In the genomic region with DNA sequence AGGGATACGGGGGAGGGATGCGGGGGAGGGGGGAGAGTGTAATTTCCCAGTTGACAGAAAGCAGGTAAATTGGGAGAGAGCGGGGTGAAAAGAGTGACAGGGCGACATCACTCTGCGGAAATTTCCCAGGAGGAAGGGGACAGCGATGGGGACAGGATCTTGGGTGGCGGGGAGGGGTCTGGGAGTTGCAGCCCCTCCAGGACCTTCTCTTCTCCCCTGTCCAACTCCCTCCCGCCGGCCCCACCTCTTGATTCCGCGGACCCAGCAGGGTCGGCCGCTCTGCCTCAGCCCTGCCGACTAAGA, we compare ENCODE assay signal across 8 cellular contexts.
A peak's percentile ranks its signal among the peaks of the same experiment; 100 is the strongest.
DNase-seq lines count a peak whose midpoint lies in the region; TF ChIP-seq lines count a peak whose summit lies in the region.

No MANE protein-coding gene starts in this region.

- H3K27ac ChIP-seq in ectodermal cell (ENCODE audit: insufficient read depth, low read depth, low read length, poor library complexity, severe bottlenecking) (no peak overlapping the region), neural cell (ENCODE audit: low read length) (no peak overlapping the region)

- no peak for TF ChIP-seq CTCF in BE2C (IDR thresholded peaks at IDR 0.05; ENCODE audit: low read depth, low read length)
- no peak for TF ChIP-seq CTCF in LNCaP clone FGC (IDR thresholded peaks at IDR 0.05; ENCODE audit: control insufficient read depth, extremely low read depth, insufficient read depth)
- TF ChIP-seq CTCF in neural cell (IDR thresholded peaks at IDR 0.05; ENCODE audit: poor library complexity, severe bottlenecking) = no peak

- TF ChIP-seq EP300 in neural cell (conservative IDR thresholded peaks at IDR 0.05; ENCODE audit: poor library complexity, severe bottlenecking) = no peak

- WGBS in ectodermal cell, 2 experiments = 0 to 1% methylated on average over 14 of the region's 14 CpGs

- H3K27me3 ChIP-seq in BE2C (peaks cover 49% of the 10 kb centered on the region), ectodermal cell (ENCODE audit: control insufficient read depth, insufficient read depth, low read length, poor library complexity, severe bottlenecking) (peaks cover 61% of the 10 kb centered on the region), neural cell (ENCODE audit: insufficient read depth, low read depth, low read length) (peaks cover 38% of the 10 kb centered on the region)

- H3K9me2 ChIP-seq in neural cell (ENCODE audit: insufficient read depth, low read length) = no peaks in the 10 kb centered on the region

- H3K4me3 ChIP-seq in BE2C (ENCODE audit: low read depth, low read length) (peak overlapping the region; percentile 23; the same call in 1 of the 2 replicates), LNCaP clone FGC (ENCODE audit: low read depth, low read length) (peak overlapping the region; percentile 62), ectodermal cell (ENCODE audit: insufficient read depth, low read depth, low read length) (peak overlapping the region; percentile 54), neural cell (ENCODE audit: low read length) (peak overlapping the region; percentile 75)

- H4K20me1 ChIP-seq in neural cell (ENCODE audit: insufficient read depth) = no peaks in the 10 kb centered on the region

- no peaks in the 10 kb centered on the region for H3K36me3 ChIP-seq in BE2C
- no peaks in the 10 kb centered on the region for H3K36me3 ChIP-seq in ectodermal cell (ENCODE audit: control insufficient read depth, insufficient read depth, low read length)
- H3K36me3 ChIP-seq in neural cell (ENCODE audit: insufficient read depth, low read length) = no peaks in the 10 kb centered on the region

- no peak overlapping the region for H2AFZ ChIP-seq in neural cell (ENCODE audit: low read depth, low read length)

- peak overlapping the region; percentile 59 for H3K4me2 ChIP-seq in neural cell (ENCODE audit: low read length)

- no peaks in the 10 kb centered on the region for H3K9me3 ChIP-seq in BE2C
- no peaks in the 10 kb centered on the region for H3K9me3 ChIP-seq in ectodermal cell (ENCODE audit: control insufficient read depth, low read length)
- no peaks in the 10 kb centered on the region for H3K9me3 ChIP-seq in neural cell (ENCODE audit: low read length)

- TF ChIP-seq RAD21 in neural cell (conservative IDR thresholded peaks at IDR 0.05) = no peak

- H3K4me1 ChIP-seq in BE2C (no peaks in the 10 kb centered on the region; the same call in 1 of the 2 replicates), ectodermal cell (ENCODE audit: control insufficient read depth, insufficient read depth, low read length) (peaks cover 4% of the 10 kb centered on the region)

- H3K79me2 ChIP-seq in neural cell (replicated peaks; ENCODE audit: insufficient read depth, low read length) = no peaks in the 10 kb centered on the region

- no peak for DNase-seq in BE2C
- no peak for DNase-seq in LNCaP clone FGC (ENCODE audit: low read depth)
- DNase-seq in germinal center (ENCODE audit: low spot score) = no peak
- no peak for DNase-seq in NCI-H226
- no peak for DNase-seq in DMS 273 treated with DMSO at 0.1 percent for 48 hours (lab: John Stamatoyannopoulos, UW)
- DNase-seq in DMS53 treated with DMSO at 0.1 percent for 48 hours (lab: John Stamatoyannopoulos, UW; ENCODE audit: unreplicated experiment) = no peak

- peak overlapping the region; percentile 53 for H3K9ac ChIP-seq in neural cell (ENCODE audit: low read length)

- no peaks in the 10 kb centered on the region for H3F3A ChIP-seq in neural cell (ENCODE audit: insufficient read depth, low read length, poor library complexity, severe bottlenecking)

TF ChIP-seq in neural cell, 6 proteins besides CTCF, POLR2A, EP300 and RAD21:
- TF ChIP-seq TAF1 (IDR thresholded peaks at IDR 0.05; ENCODE audit: low read depth) (no peak), MXI1 (conservative IDR thresholded peaks at IDR 0.05; ENCODE audit: poor library complexity, severe bottlenecking) (no peak), SMC3 (conservative IDR thresholded peaks at IDR 0.05; ENCODE audit: poor library complexity) (no peak), POLR2AphosphoS5 (IDR thresholded peaks at IDR 0.05) (no peak), EZH2 (IDR thresholded peaks at IDR 0.05; ENCODE audit: borderline replicate concordance, insufficient read depth, low read length, poor library complexity, severe bottlenecking) (no peak)
- TF ChIP-seq, protein P1, sequence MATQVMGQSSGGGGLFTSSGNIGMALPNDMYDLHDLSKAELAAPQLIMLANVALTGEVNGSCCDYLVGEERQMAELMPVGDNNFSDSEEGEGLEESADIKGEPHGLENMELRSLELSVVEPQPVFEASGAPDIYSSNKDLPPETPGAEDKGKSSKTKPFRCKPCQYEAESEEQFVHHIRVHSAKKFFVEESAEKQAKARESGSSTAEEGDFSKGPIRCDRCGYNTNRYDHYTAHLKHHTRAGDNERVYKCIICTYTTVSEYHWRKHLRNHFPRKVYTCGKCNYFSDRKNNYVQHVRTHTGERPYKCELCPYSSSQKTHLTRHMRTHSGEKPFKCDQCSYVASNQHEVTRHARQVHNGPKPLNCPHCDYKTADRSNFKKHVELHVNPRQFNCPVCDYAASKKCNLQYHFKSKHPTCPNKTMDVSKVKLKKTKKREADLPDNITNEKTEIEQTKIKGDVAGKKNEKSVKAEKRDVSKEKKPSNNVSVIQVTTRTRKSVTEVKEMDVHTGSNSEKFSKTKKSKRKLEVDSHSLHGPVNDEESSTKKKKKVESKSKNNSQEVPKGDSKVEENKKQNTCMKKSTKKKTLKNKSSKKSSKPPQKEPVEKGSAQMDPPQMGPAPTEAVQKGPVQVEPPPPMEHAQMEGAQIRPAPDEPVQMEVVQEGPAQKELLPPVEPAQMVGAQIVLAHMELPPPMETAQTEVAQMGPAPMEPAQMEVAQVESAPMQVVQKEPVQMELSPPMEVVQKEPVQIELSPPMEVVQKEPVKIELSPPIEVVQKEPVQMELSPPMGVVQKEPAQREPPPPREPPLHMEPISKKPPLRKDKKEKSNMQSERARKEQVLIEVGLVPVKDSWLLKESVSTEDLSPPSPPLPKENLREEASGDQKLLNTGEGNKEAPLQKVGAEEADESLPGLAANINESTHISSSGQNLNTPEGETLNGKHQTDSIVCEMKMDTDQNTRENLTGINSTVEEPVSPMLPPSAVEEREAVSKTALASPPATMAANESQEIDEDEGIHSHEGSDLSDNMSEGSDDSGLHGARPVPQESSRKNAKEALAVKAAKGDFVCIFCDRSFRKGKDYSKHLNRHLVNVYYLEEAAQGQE (IDR thresholded peaks at IDR 0.05; ENCODE audit: borderline replicate concordance) = no peak

Comparison
In these comparisons a context has a peak if more than half of its experiments do, and no peak if none do; other contexts are left out.
1. H3K4me3 ChIP-seq: peak in every context shown above with its lines; median percentile 75 in neural cell; 62 in LNCaP clone FGC; 54 in ectodermal cell; 23 in BE2C.